ENCODE assay signal across 1 cellular context in the genomic region with DNA sequence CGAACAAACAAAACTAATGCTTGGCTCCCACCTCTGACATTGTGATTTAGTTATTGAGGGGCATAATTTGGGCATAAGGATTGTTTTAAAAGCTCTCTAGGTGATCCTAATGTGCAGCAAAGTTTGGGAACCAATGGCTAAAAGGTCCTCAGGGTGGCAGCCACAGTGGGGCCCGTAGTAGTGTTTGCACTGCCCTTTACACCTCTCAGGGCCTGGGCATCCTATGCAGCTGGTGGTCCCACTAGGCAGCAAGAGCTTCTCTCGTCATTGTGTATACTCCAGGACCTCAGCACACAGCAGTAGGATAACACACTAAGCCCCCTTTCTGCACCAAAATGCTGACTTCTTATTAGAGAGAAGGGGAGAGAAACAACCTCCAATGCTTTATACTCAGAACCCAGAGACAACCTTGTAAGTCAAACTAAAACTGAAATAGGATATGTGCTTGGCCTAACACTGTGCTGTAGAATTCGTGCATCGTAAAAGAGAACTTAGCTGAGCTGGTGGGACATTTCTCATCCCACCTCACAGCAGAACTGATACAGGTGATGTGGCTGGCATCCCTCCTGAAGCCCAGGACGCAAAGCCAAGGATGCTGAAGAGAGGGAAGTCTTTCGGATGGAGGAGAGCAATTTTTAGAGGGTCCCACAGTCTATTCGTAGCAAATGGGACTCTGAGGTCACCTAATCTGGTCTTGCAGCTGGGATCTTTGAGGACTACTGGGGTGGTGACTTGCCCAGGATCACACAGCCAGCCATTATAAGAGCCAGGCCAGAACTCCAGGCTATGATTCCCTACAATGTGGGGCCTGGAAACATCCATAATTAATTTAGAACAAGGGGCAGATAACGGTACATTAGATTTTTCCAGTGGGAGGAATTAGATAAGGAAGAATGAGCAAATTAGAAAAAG.
TF ChIP-seq lines count a peak whose summit lies in the region.

No MANE protein-coding gene starts in this region.

TF ChIP-seq in HepG2, 621 proteins besides CTCF, POLR2A, EP300 and RAD21:
- TF ChIP-seq, protein P1, sequence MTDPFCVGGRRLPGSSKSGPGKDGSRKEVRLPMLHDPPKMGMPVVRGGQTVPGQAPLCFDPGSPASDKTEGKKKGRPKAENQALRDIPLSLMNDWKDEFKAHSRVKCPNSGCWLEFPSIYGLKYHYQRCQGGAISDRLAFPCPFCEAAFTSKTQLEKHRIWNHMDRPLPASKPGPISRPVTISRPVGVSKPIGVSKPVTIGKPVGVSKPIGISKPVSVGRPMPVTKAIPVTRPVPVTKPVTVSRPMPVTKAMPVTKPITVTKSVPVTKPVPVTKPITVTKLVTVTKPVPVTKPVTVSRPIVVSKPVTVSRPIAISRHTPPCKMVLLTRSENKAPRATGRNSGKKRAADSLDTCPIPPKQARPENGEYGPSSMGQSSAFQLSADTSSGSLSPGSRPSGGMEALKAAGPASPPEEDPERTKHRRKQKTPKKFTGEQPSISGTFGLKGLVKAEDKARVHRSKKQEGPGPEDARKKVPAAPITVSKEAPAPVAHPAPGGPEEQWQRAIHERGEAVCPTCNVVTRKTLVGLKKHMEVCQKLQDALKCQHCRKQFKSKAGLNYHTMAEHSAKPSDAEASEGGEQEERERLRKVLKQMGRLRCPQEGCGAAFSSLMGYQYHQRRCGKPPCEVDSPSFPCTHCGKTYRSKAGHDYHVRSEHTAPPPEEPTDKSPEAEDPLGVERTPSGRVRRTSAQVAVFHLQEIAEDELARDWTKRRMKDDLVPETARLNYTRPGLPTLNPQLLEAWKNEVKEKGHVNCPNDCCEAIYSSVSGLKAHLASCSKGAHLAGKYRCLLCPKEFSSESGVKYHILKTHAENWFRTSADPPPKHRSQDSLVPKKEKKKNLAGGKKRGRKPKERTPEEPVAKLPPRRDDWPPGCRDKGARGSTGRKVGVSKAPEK (CRISPR knock-in tag; IDR thresholded peaks at IDR 0.05; ENCODE audit: borderline replicate concordance), result 0 out of 2 replicates have a peak, but pooled peaks have one; percentile 38
- no peak for TF ChIP-seq PCBP1 (IDR thresholded peaks at IDR 0.05; ENCODE audit: borderline replicate concordance, low read depth, low read length)
- TF ChIP-seq RORA (CRISPR knock-in tag; IDR thresholded peaks at IDR 0.05), result no peak
- 0 out of 2 replicates have a peak, but pooled peaks have one; percentile 13 for TF ChIP-seq SAP130 (CRISPR knock-in tag; IDR thresholded peaks at IDR 0.05; ENCODE audit: low read depth)
- TF ChIP-seq, protein P2, sequence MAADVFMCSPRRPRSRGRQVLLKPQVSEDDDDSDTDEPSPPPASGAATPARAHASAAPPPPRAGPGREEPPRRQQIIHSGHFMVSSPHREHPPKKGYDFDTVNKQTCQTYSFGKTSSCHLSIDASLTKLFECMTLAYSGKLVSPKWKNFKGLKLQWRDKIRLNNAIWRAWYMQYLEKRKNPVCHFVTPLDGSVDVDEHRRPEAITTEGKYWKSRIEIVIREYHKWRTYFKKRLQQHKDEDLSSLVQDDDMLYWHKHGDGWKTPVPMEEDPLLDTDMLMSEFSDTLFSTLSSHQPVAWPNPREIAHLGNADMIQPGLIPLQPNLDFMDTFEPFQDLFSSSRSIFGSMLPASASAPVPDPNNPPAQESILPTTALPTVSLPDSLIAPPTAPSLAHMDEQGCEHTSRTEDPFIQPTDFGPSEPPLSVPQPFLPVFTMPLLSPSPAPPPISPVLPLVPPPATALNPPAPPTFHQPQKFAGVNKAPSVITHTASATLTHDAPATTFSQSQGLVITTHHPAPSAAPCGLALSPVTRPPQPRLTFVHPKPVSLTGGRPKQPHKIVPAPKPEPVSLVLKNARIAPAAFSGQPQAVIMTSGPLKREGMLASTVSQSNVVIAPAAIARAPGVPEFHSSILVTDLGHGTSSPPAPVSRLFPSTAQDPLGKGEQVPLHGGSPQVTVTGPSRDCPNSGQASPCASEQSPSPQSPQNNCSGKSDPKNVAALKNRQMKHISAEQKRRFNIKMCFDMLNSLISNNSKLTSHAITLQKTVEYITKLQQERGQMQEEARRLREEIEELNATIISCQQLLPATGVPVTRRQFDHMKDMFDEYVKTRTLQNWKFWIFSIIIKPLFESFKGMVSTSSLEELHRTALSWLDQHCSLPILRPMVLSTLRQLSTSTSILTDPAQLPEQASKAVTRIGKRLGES (CRISPR knock-in tag; IDR thresholded peaks at IDR 0.05; ENCODE audit: borderline replicate concordance), result no peak
- TF ChIP-seq ARNTL (CRISPR knock-in tag; IDR thresholded peaks at IDR 0.05), result no peak
- TF ChIP-seq ZNF598 (CRISPR knock-in tag; IDR thresholded peaks at IDR 0.05; ENCODE audit: borderline replicate concordance), result 0 out of 2 replicates have a peak, but pooled peaks have one; percentile 52
- no peak for TF ChIP-seq DNMT1 (CRISPR knock-in tag; IDR thresholded peaks at IDR 0.05)
- TF ChIP-seq SIN3B (IDR thresholded peaks at IDR 0.05; ENCODE audit: low read length), result no peak
